ENCODE assay signal across 9 cellular contexts in the genomic region with DNA sequence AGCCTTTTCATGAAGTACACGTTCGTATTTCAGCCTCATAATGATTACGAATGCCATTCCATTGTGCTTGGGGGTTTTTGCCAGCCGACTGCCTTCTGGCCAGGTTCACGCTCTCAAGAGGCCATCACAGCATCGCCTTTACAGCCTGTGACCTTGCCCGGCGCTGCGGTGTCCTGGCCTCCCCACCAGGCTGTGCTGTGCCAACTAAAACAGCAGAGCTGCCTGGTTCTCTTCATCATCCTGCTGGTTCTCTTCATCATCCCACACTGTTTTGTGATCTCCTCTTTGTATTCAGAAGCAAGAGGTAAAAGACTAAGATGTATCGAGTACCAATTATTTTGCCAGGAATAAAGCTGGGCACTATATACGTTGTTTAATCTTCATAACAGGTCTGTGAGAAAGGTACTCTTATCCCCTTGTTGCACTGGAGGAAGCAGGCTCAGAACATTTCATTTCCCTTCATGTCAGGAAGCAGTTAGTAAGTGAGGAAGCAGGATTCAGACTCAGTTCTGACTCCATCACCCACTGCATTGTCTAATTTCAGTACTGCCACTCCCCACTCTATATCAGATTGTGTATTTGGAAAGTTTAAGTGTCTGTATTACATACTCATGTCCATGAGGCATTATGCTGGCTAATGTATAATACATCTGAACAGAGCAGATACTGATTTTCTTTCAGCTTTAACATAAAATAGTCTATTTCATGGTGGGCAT.
DNase-seq lines count a peak whose midpoint lies in the region; ATAC-seq, FAIRE-seq and TF ChIP-seq lines count a peak whose summit lies in the region.
"Had no signal": no experiment of that assay in that cellular context is flagged by ENCODE, and none has a peak within 500 bp of the region (broad histone marks: within the 10 kb centered on the region; RNA-seq: fewer than 3 reads in every experiment).

No MANE protein-coding gene starts in this region.

- H3K4me3 ChIP-seq in K562, result no peak overlapping the region
- H3K4me3 ChIP-seq in coronary artery, result no peak overlapping the region

- peak in 1 of 2 experiments; percentile 32; a peak in 1 of 4 replicates for TF ChIP-seq RAD21 in K562 (CRISPR knock-in tag; conservative IDR thresholded peaks at IDR 0.05 in 1 of 2, IDR thresholded peaks at IDR 0.05 in 1 of 2)

- peak; percentile 43 for DNase-seq in ELF-1 (ENCODE audit: low read depth, low spot score)
- peak; percentile 31 for DNase-seq in T follicular helper cell (ENCODE audit: low read depth)
- no peak for DNase-seq in K562 (ENCODE audit: extremely low read depth in 1 of 4, low spot score in 3 of 4)
- peak; percentile 67 to 71 for DNase-seq in lung microvascular endothelial cell (ENCODE audit: low read depth in 2 of 2)
- peak; percentile 42 for DNase-seq in superior temporal gyrus (ENCODE audit: extremely low spot score)
- no peak for DNase-seq in coronary artery (ENCODE audit: low spot score)
- no peak for DNase-seq in NCI-H2107 treated with DMSO at 0.1 percent for 48 hours (lab: John Stamatoyannopoulos, UW; ENCODE audit: unreplicated experiment)
- DNase-seq in NCI-H446 treated with DMSO at 0.1 percent for 48 hours (lab: John Stamatoyannopoulos, UW), result no peak

- H3K36me3 ChIP-seq in K562 (ENCODE audit: control insufficient read depth, insufficient read depth, low read length), result no peaks in the 10 kb centered on the region

- TF ChIP-seq CTCF in K562 (IDR thresholded peaks at IDR 0.05 in 2 of 3, conservative IDR thresholded peaks at IDR 0.05 in 1 of 3; ENCODE audit: insufficient read depth in 2 of 3, low read depth in 1 of 3, low read length in 3 of 3) (peak; percentile 17 to 39 (median 33); a peak in 4 of 6 replicates), coronary artery (IDR thresholded peaks at IDR 0.05) (no peak)

- no peaks in the 10 kb centered on the region for H3K4me1 ChIP-seq in K562 (replicated peaks in 1 of 2; ENCODE audit: control insufficient read depth in 2 of 2, insufficient read depth in 2 of 2, low read length in 2 of 2)

- no peaks in the 10 kb centered on the region for H3K79me2 ChIP-seq in K562 (ENCODE audit: control insufficient read depth, insufficient read depth, low read length)

- H3K27ac ChIP-seq in K562 (ENCODE audit: extremely low read depth, low read depth, low read length) (no peak overlapping the region), coronary artery (peak overlapping the region in 1 of 2 donors; percentile 13)

- no TSS peak for BruUV-seq in K562 (replicated peaks; lab: Mats Ljungman, UMichigan)

- no peak overlapping the region for H3K4me2 ChIP-seq in K562 (ENCODE audit: insufficient read depth, low read length)

- H2AFZ ChIP-seq in K562 (ENCODE audit: low read depth, low read length), result no peak overlapping the region

- FAIRE-seq in K562 (lab: Jason Lieb, UNC), result no peak

- H3K9me1 ChIP-seq in K562 (ENCODE audit: control insufficient read depth, insufficient read depth, low read length), result no peaks in the 10 kb centered on the region

- H3K9ac ChIP-seq in K562 (ENCODE audit: insufficient read depth in 1 of 2, low read depth in 2 of 2, low read length in 2 of 2), result no peak overlapping the region

- no peaks in the 10 kb centered on the region for H3K27me3 ChIP-seq in K562 (ENCODE audit: control insufficient read depth in 2 of 2, insufficient read depth in 2 of 2, low read length in 2 of 2)

- H3K9me3 ChIP-seq in K562 (replicated peaks; ENCODE audit: control insufficient read depth, insufficient read depth, low read depth, low read length), result no peaks in the 10 kb centered on the region

- TF ChIP-seq POLR2A in K562 (conservative IDR thresholded peaks at IDR 0.05), result no peak

- no peaks in the 10 kb centered on the region for H4K20me1 ChIP-seq in K562 (replicated peaks; ENCODE audit: control insufficient read depth, insufficient read depth, low read length)

- no peak for TF ChIP-seq EP300 in K562 (IDR thresholded peaks at IDR 0.05; ENCODE audit: low read length)

- intact Hi-C loops in K562 (cut with micrococcal nuclease), result no loop called here

- CTCF ChIA-PET in K562 (lab: Yijun Ruan, JAX; ENCODE audit: low intra/inter-chr PET ratio), result no interaction called here

- 18% methylated on average over 11 of the region's 11 CpGs for WGBS in K562 (ENCODE audit: insufficient coverage, low coverage, missing lambda C conversion rate)

- peak; percentile 68; the same call in 2 of the 3 replicates for ATAC-seq in K562
- ATAC-seq: effector memory CD8-positive, alpha-beta T cell had no signal

- in situ Hi-C loops in K562 (cut with MboI), result no loop called here

- POLR2A ChIA-PET in K562 (lab: Yijun Ruan, JAX), result no interaction called here

TF ChIP-seq in K562, 482 proteins besides CTCF, POLR2A, EP300 and RAD21 (continues in another document):
- TF ChIP-seq SMARCB1 (IDR thresholded peaks at IDR 0.05; ENCODE audit: insufficient read length, low read depth) (no peak), HNRNPH1 (optimal IDR thresholded peaks at IDR 0.05; ENCODE audit: low read depth, low read length) (no peak), MEF2D (tag; conservative IDR thresholded peaks at IDR 0.05; ENCODE audit: low read depth) (no peak), ZBTB1 (CRISPR knock-in tag; IDR thresholded peaks at IDR 0.05; ENCODE audit: borderline replicate concordance, low read depth) (no peak), MTA1 (IDR thresholded peaks at IDR 0.05; ENCODE audit: borderline replicate concordance) (no peak)
- TF ChIP-seq, protein P1, sequence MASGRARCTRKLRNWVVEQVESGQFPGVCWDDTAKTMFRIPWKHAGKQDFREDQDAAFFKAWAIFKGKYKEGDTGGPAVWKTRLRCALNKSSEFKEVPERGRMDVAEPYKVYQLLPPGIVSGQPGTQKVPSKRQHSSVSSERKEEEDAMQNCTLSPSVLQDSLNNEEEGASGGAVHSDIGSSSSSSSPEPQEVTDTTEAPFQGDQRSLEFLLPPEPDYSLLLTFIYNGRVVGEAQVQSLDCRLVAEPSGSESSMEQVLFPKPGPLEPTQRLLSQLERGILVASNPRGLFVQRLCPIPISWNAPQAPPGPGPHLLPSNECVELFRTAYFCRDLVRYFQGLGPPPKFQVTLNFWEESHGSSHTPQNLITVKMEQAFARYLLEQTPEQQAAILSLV (tag; IDR thresholded peaks at IDR 0.05), result no peak
- TF ChIP-seq, protein P2, sequence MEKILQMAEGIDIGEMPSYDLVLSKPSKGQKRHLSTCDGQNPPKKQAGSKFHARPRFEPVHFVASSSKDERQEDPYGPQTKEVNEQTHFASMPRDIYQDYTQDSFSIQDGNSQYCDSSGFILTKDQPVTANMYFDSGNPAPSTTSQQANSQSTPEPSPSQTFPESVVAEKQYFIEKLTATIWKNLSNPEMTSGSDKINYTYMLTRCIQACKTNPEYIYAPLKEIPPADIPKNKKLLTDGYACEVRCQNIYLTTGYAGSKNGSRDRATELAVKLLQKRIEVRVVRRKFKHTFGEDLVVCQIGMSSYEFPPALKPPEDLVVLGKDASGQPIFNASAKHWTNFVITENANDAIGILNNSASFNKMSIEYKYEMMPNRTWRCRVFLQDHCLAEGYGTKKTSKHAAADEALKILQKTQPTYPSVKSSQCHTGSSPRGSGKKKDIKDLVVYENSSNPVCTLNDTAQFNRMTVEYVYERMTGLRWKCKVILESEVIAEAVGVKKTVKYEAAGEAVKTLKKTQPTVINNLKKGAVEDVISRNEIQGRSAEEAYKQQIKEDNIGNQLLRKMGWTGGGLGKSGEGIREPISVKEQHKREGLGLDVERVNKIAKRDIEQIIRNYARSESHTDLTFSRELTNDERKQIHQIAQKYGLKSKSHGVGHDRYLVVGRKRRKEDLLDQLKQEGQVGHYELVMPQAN (IDR thresholded peaks at IDR 0.05; ENCODE audit: borderline replicate concordance), result no peak
- TF ChIP-seq, protein P3, sequence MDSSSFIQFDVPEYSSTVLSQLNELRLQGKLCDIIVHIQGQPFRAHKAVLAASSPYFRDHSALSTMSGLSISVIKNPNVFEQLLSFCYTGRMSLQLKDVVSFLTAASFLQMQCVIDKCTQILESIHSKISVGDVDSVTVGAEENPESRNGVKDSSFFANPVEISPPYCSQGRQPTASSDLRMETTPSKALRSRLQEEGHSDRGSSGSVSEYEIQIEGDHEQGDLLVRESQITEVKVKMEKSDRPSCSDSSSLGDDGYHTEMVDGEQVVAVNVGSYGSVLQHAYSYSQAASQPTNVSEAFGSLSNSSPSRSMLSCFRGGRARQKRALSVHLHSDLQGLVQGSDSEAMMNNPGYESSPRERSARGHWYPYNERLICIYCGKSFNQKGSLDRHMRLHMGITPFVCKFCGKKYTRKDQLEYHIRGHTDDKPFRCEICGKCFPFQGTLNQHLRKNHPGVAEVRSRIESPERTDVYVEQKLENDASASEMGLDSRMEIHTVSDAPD (CRISPR knock-in tag; IDR thresholded peaks at IDR 0.05), result no peak

Comparison
In these comparisons a context has a peak if more than half of its experiments do, and no peak if none do; other contexts are left out.
1. DNase-seq: peak in ELF-1 (single experiment), T follicular helper cell (single experiment), lung microvascular endothelial cell (2 of 2) and superior temporal gyrus (single experiment); none in K562 (0 of 4), coronary artery (single experiment), NCI-H2107 treated with DMSO at 0.1 percent for 48 hours (single experiment) and NCI-H446 treated with DMSO at 0.1 percent for 48 hours (single experiment).